Comparison of ENCODE assay signal across 1 cellular context in genomic region chrX:111129949-111130348, GRCh38.
TF ChIP-seq lines count a peak whose summit lies in the region.

No MANE protein-coding gene starts in this region.

TF ChIP-seq in A549, 52 proteins besides CTCF, POLR2A, EP300 and RAD21:
- TF ChIP-seq CEBPB (IDR thresholded peaks at IDR 0.05) (no peak), USF2 (IDR thresholded peaks at IDR 0.05) (no peak), RCOR1 (IDR thresholded peaks at IDR 0.05; ENCODE audit: low read depth, low read length) (no peak), RNF2 (IDR thresholded peaks at IDR 0.05; ENCODE audit: borderline replicate concordance, low read depth) (no peak), RFX5 (IDR thresholded peaks at IDR 0.05) (no peak), PHF8 (IDR thresholded peaks at IDR 0.05; ENCODE audit: borderline replicate concordance, low read depth) (no peak), PBX3 (IDR thresholded peaks at IDR 0.05) (no peak)
